Comparison of ENCODE assay signal across 26 cellular contexts in the genomic region with DNA sequence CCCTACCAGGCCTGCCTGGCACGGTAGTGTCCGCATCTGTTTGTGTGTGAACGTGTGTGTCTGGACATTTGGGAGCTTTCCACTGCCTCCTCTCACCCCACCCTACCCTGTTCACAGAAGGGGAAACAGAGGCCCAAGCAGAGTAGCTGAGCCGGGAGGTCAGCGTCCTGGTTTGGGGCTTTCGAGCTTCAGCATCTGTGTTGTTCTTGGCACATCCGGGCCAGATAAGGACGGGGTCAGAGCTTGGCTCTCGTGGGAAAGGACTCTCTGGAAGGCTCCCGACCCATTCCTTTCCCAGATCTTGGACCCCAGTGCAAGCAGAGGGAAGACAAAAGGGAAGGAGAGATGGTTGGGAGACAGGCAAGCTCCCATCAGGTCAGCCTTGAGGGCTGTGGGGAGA. TPM values are rescaled to one million over a fixed set of nuclear protein-coding genes. Genes with fewer than 3 reads are reported as not detected.
DNase-seq lines count a peak whose midpoint lies in the region; ATAC-seq and TF ChIP-seq lines count a peak whose summit lies in the region.
"Had no signal": no experiment of that assay in that cellular context is flagged by ENCODE, and none has a peak within 500 bp of the region (broad histone marks: within the 10 kb centered on the region; RNA-seq: fewer than 3 reads in every experiment).

No MANE protein-coding gene starts in this region.

- no peak for ATAC-seq in GM18517 (IDR thresholded peaks at IDR 0.05; ENCODE audit: unreplicated experiment)
- no peak for ATAC-seq in GM21529 (IDR thresholded peaks at IDR 0.05; ENCODE audit: unreplicated experiment)
- ATAC-seq: A549, HCT116, PC-3 had no signal

- H3K27me3 ChIP-seq in layer of hippocampus (ENCODE audit: control insufficient read depth, insufficient read depth, low read length): peaks cover 2% of the 10 kb centered on the region

- peak; percentile 47 for DNase-seq in EH (ENCODE audit: low read depth)
- no peak for DNase-seq in caudate nucleus (lab: John Stamatoyannopoulos, UW)
- peak; percentile 57 for DNase-seq in fibroblast of villous mesenchyme (ENCODE audit: low read depth)
- DNase-seq in AML-193 (lab: John Stamatoyannopoulos, UW): no peak
- DNase-seq in SHP77 treated with DMSO at 0.1 percent for 48 hours (lab: John Stamatoyannopoulos, UW): no peak
- DNase-seq: C1 segment of cervical spinal cord; COR-L47; DMS53; IMR-90; KG1; MM.1S; NCI-H2029; NCI-H446 treated with DMSO at 0.1 percent for 48 hours; NCI-H526; NCI-H82; NK-92 treated with Interleukin-12 subunit alpha and Interleukin-12 subunit beta, amount 100 ng/mL, for 24 hours; PC-3 had no signal

- no peak for TF ChIP-seq CTCF in fibroblast of villous mesenchyme (IDR thresholded peaks at IDR 0.05; ENCODE audit: insufficient read depth, low read depth, low read length)

- H3K27ac ChIP-seq in caudate nucleus (ENCODE audit: low read depth, low read length): peak overlapping the region; percentile 58
- H3K27ac ChIP-seq in layer of hippocampus (ENCODE audit: low read depth, low read length): peak overlapping the region; percentile 16
- H3K27ac ChIP-seq: A549 had no signal

- H3K4me3 ChIP-seq in fibroblast of villous mesenchyme (ENCODE audit: low read depth, low read length): no peak overlapping the region
- H3K4me3 ChIP-seq: A549 had no signal

RNA-seq across cellular contexts. Expression of gene PTH1R, which starts 6.3 kb away (rescaled TPM):
- total RNA-seq in fibroblast of villous mesenchyme: 2.3 and 2.6 TPM in 2 replicates
- total RNA-seq: CD4-positive, alpha-beta memory T cell; Daoy; PC-3; SK-MEL-5 had no signal

RNA-seq across cellular contexts. Expression of gene MYL3, which starts 8.0 kb away (rescaled TPM):
- total RNA-seq in fibroblast of villous mesenchyme: 0.97 and 1.7 TPM in 2 replicates
- total RNA-seq: CD4-positive, alpha-beta memory T cell; Daoy; H4; IMR-90; PC-3; SK-MEL-5 had no signal

Comparison
In these comparisons a context has a peak if more than half of its experiments do, and no peak if none do; other contexts are left out.
1. DNase-seq: peak in EH (single experiment) and fibroblast of villous mesenchyme (single experiment); none in caudate nucleus (0 of 61), AML-193 (0 of 2) and SHP77 treated with DMSO at 0.1 percent for 48 hours (single experiment).